10 cellular contexts compared by ENCODE assay signal in the genomic region with DNA sequence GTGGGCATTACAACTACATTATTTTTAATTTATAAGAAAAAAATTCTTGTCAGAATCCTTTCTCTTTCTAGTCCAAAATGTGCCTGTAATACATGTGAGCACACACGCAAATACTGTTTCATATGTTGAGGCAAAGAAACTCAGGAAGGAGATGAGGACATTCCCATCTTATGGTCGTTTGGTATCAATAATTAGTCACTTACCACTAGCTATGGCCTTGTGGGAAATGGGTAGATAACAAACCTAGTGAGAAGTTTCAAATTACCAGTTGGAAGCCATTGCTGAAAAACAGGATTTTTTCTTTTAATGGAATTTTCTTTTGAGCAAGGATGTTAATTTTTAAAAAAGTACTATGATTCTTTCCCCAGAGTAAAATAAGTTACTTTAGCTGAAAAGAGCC. TPM values are rescaled to one million over a fixed set of nuclear protein-coding genes. Genes with fewer than 3 reads are reported as not detected.
DNase-seq lines count a peak whose midpoint lies in the region; ATAC-seq, FAIRE-seq and TF ChIP-seq lines count a peak whose summit lies in the region.
"Had no signal": no experiment of that assay in that cellular context is flagged by ENCODE, and none has a peak within 500 bp of the region (broad histone marks: within the 10 kb centered on the region; RNA-seq: fewer than 3 reads in every experiment).

No MANE protein-coding gene starts in this region.

- H3K9me3 ChIP-seq in A549: no peaks in the 10 kb centered on the region
- H3K9me3 ChIP-seq in PC-3 (ENCODE audit: low read length): no peaks in the 10 kb centered on the region
- H3K9me3 ChIP-seq in trophoblast cell (ENCODE audit: insufficient read depth, low read depth, low read length): no peaks in the 10 kb centered on the region

- H3K23ac ChIP-seq in trophoblast cell (ENCODE audit: low read length): no peak overlapping the region

- TF ChIP-seq EP300 in A549 (IDR thresholded peaks at IDR 0.05): no peak

- no peaks in the 10 kb centered on the region for H3K79me1 ChIP-seq in trophoblast cell (ENCODE audit: low read length)

- DNase-seq in A549 (ENCODE audit: low read depth in 1 of 2, low spot score in 1 of 2) (no peak), PC-3 (peak; percentile 58), epithelial cell of prostate (ENCODE audit: low read depth, low spot score) (no peak), trophoblast cell (no peak), NCI-H345 (lab: John Stamatoyannopoulos, UW) (no peak), glomerular visceral epithelial cell (ENCODE audit: extremely low spot score) (no peak)

- TF ChIP-seq CTCF in A549 (IDR thresholded peaks at IDR 0.05): no peak
- TF ChIP-seq CTCF in PC-3 (conservative IDR thresholded peaks at IDR 0.05; ENCODE audit: low read depth, low read length): no peak

- no peak overlapping the region; a peak in 1 of 6 replicates for H3K27ac ChIP-seq in A549
- peak overlapping the region; percentile 91 for H3K27ac ChIP-seq in PC-3 (ENCODE audit: low read length)
- peak overlapping the region; percentile 26 for H3K27ac ChIP-seq in epithelial cell of prostate
- H3K27ac ChIP-seq in trophoblast cell (ENCODE audit: low read depth, low read length): no peak overlapping the region

- WGBS in A549 (ENCODE audit: missing lambda C conversion rate): 63% methylated on average over 2 of the region's 2 CpGs
- WGBS in trophoblast cell (ENCODE audit: extremely low coverage, insufficient coverage, insufficient read length): no CpG with 5 or more reads among the region's 2 CpGs

- H3K79me2 ChIP-seq in PC-3 (ENCODE audit: low read length): peaks cover 92% of the 10 kb centered on the region
- H3K79me2 ChIP-seq in trophoblast cell (ENCODE audit: control insufficient read depth, insufficient read depth, low read length, poor library complexity): peaks cover 11% of the 10 kb centered on the region

- H3K4me3 ChIP-seq in A549: no peak overlapping the region
- H3K4me3 ChIP-seq in PC-3 (ENCODE audit: low read length): peak overlapping the region; percentile 37
- H3K4me3 ChIP-seq in trophoblast cell (ENCODE audit: low read depth, low read length): no peak overlapping the region

- no peak overlapping the region for H4K8ac ChIP-seq in trophoblast cell (ENCODE audit: low read depth, low read length)

- H3K14ac ChIP-seq in trophoblast cell (ENCODE audit: low read length): no peak overlapping the region

- no peaks in the 10 kb centered on the region for H3K9me2 ChIP-seq in PC-3 (replicated peaks; ENCODE audit: low read length)

- H3K27me3 ChIP-seq in PC-3 (ENCODE audit: low read length) (no peaks in the 10 kb centered on the region), trophoblast cell (ENCODE audit: insufficient read depth, low read length) (no peaks in the 10 kb centered on the region)

- H3K9ac ChIP-seq in PC-3 (ENCODE audit: low read length): peak overlapping the region; percentile 60
- no peak overlapping the region for H3K9ac ChIP-seq in trophoblast cell (ENCODE audit: low read length)

- no peak overlapping the region for H2BK120ac ChIP-seq in trophoblast cell (ENCODE audit: insufficient read depth, low read length, poor library complexity)

- H4K91ac ChIP-seq in trophoblast cell (ENCODE audit: low read depth, low read length): no peak overlapping the region

- no TSS peak for BruUV-seq in PC-3 (replicated peaks; lab: Mats Ljungman, UMichigan)

- TF ChIP-seq RAD21 in A549 (conservative IDR thresholded peaks at IDR 0.05 in 1 of 2, IDR thresholded peaks at IDR 0.05 in 1 of 2): no peak

- POLR2A ChIA-PET in A549 (lab: Yijun Ruan, JAX) (no interaction called here), PC-3 (lab: Charles Lee; ENCODE audit: unreplicated experiment) (interaction anchor here (0.7 kb wide), 1 partner anchor 23 kb away, joined by 4 read pairs; no protein-coding TSS in a partner anchor)

- no peak overlapping the region for H2AK5ac ChIP-seq in trophoblast cell (ENCODE audit: low read length)

- no peak for ATAC-seq in A549
- ATAC-seq in PC-3: no peak
- ATAC-seq in GM18861 (IDR thresholded peaks at IDR 0.05; ENCODE audit: unreplicated experiment): no peak
- ATAC-seq in HG03460 (IDR thresholded peaks at IDR 0.05; ENCODE audit: unreplicated experiment): no peak

- H3K36me3 ChIP-seq in PC-3 (ENCODE audit: low read depth, low read length): peaks cover 7% of the 10 kb centered on the region; the same call in 1 of the 2 replicates
- peaks cover 0 to 2% of the 10 kb centered on the region in 2 experiments for H3K36me3 ChIP-seq in trophoblast cell (ENCODE audit: control insufficient read depth in 1 of 2, insufficient read depth in 2 of 2, low read length in 2 of 2)

- no peak for FAIRE-seq in A549 (lab: Jason Lieb, UNC)
- FAIRE-seq: TTC549 had no signal

- no peak overlapping the region for H4K12ac ChIP-seq in trophoblast cell (ENCODE audit: low read depth, low read length)

- no peaks in the 10 kb centered on the region for H4K20me1 ChIP-seq in PC-3 (ENCODE audit: low read length)

- H3K4ac ChIP-seq in trophoblast cell (ENCODE audit: low read depth, low read length): peak overlapping the region; percentile 15

- H3K4me2 ChIP-seq in A549: peak overlapping the region; percentile 58
- peak overlapping the region; percentile 76 for H3K4me2 ChIP-seq in PC-3 (ENCODE audit: low read length)
- H3K4me2 ChIP-seq in trophoblast cell (ENCODE audit: low read length): no peak overlapping the region

- intact Hi-C loops in PC-3 (cut with micrococcal nuclease): no loop called here

- H3F3A ChIP-seq in PC-3 (ENCODE audit: low read length, unreplicated experiment): peaks cover 15% of the 10 kb centered on the region

- H2AFZ ChIP-seq in PC-3 (ENCODE audit: low read length): no peak overlapping the region
- no peak overlapping the region for H2AFZ ChIP-seq in trophoblast cell (ENCODE audit: insufficient read depth, low read length, poor library complexity)

- no peak for TF ChIP-seq POLR2A in A549 (IDR thresholded peaks at IDR 0.05; ENCODE audit: low read length)

- H3K18ac ChIP-seq in trophoblast cell (ENCODE audit: low read length): no peak overlapping the region

- CTCF ChIA-PET in A549 (lab: Yijun Ruan, JAX) (interaction anchor here (0.9 to 1.0 kb wide), 2 partner anchors 104 to 170 kb away, joined by 3 to 4 read pairs; no protein-coding TSS in a partner anchor), PC-3 (lab: Charles Lee) (interaction anchor here (1.4 kb wide), 1 partner anchor 170 kb away, joined by 4 read pairs; no protein-coding TSS in a partner anchor)

- no peak overlapping the region for H2BK5ac ChIP-seq in trophoblast cell (ENCODE audit: low read depth, low read length, poor library complexity)

- H3K4me1 ChIP-seq in A549: peaks cover 27% of the 10 kb centered on the region
- H3K4me1 ChIP-seq in PC-3 (ENCODE audit: insufficient read depth, low read length): peaks cover 79% of the 10 kb centered on the region
- H3K4me1 ChIP-seq in trophoblast cell (ENCODE audit: control insufficient read depth in 1 of 2, insufficient read depth in 2 of 2, low read length in 2 of 2): peaks cover 6 to 12% of the 10 kb centered on the region in 2 experiments

- H2BK12ac ChIP-seq in trophoblast cell (ENCODE audit: low read length): no peak overlapping the region

TF ChIP-seq in A549, 52 proteins besides CTCF, POLR2A, EP300 and RAD21 (continues in another document):
- TF ChIP-seq FOSL2 (IDR thresholded peaks at IDR 0.05) (no peak), FOSL2 (CRISPR knock-in tag; IDR thresholded peaks at IDR 0.05) (no peak), CHD4 (IDR thresholded peaks at IDR 0.05; ENCODE audit: borderline replicate concordance) (no peak), PHF8 (IDR thresholded peaks at IDR 0.05; ENCODE audit: borderline replicate concordance, low read depth) (no peak), HOXA7 (CRISPR knock-in tag; IDR thresholded peaks at IDR 0.05) (no peak), EHMT2 (IDR thresholded peaks at IDR 0.05; ENCODE audit: low read depth) (no peak), HOXB13 (CRISPR knock-in tag; IDR thresholded peaks at IDR 0.05; ENCODE audit: low read depth) (no peak), ZSCAN20 (CRISPR knock-in tag; IDR thresholded peaks at IDR 0.05) (no peak), RCOR1 (IDR thresholded peaks at IDR 0.05; ENCODE audit: low read depth, low read length) (no peak), JUNB (IDR thresholded peaks at IDR 0.05) (no peak), KDM1A (IDR thresholded peaks at IDR 0.05; ENCODE audit: low read depth) (no peak), SMC3 (IDR thresholded peaks at IDR 0.05) (no peak), FOXS1 (CRISPR knock-in tag; IDR thresholded peaks at IDR 0.05) (no peak), CHD2 (IDR thresholded peaks at IDR 0.05; ENCODE audit: low read length, partially characterized antibody) (no peak)
- TF ChIP-seq, protein P1, sequence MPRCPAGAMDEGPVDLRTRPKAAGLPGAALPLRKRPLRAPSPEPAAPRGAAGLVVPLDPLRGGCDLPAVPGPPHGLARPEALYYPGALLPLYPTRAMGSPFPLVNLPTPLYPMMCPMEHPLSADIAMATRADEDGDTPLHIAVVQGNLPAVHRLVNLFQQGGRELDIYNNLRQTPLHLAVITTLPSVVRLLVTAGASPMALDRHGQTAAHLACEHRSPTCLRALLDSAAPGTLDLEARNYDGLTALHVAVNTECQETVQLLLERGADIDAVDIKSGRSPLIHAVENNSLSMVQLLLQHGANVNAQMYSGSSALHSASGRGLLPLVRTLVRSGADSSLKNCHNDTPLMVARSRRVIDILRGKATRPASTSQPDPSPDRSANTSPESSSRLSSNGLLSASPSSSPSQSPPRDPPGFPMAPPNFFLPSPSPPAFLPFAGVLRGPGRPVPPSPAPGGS (IDR thresholded peaks at IDR 0.05): no peak
- TF ChIP-seq, protein P2, sequence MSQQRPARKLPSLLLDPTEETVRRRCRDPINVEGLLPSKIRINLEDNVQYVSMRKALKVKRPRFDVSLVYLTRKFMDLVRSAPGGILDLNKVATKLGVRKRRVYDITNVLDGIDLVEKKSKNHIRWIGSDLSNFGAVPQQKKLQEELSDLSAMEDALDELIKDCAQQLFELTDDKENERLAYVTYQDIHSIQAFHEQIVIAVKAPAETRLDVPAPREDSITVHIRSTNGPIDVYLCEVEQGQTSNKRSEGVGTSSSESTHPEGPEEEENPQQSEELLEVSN (IDR thresholded peaks at IDR 0.05; ENCODE audit: borderline replicate concordance, low read depth): no peak
- TF ChIP-seq, protein P3, sequence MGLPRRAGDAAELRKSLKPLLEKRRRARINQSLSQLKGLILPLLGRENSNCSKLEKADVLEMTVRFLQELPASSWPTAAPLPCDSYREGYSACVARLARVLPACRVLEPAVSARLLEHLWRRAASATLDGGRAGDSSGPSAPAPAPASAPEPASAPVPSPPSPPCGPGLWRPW (IDR thresholded peaks at IDR 0.05): no peak

RNA-seq across cellular contexts. Expression of a gene that starts 25.7 kb away (rescaled TPM):
- polyA plus RNA-seq in A549 (2011; rRNA removed): 12.2 TPM in 2 replicates
- polyA plus RNA-seq in A549 (2012; cell fraction: cytosol; rRNA removed): 2.8 and 3.1 TPM in 2 replicates
- polyA plus RNA-seq in A549 (2012; cell fraction: nucleus; rRNA removed): 4.4 and 5.1 TPM in 2 replicates
- polyA plus RNA-seq in A549 (2017; fragmentation: RNase III; extraction: RNeasy Plus Mini Kit Qiagen cat#74134 plus additional on column Dnase treatment): 3.4 to 4.0 TPM (median 3.9 TPM) in 3 replicates
- 21.9 and 24.8 TPM in 2 replicates for polyA minus RNA-seq in A549 (2011; rRNA and poly(A)+ RNA removed)
- 32.6 and 37.9 TPM in 2 replicates for total RNA-seq in PC-3 (2014; rRNA removed)
- 31.6 and 32.9 TPM in 2 replicates for polyA plus RNA-seq in trophoblast cell (2013)
- polyA plus RNA-seq: IgD-negative memory B cell had no signal

Comparison
In these comparisons a context has a peak if more than half of its experiments do, and no peak if none do; other contexts are left out.
1. H3K27ac ChIP-seq: peak in PC-3 (single experiment) and epithelial cell of prostate (single experiment); none in A549 (0 of 2) and trophoblast cell (single experiment).